ENCODE assay signal across 1 cellular context in genomic region chr5:123262275-123262823, GRCh38.
TF ChIP-seq lines count a peak whose summit lies in the region.

No MANE protein-coding gene starts in this region.

TF ChIP-seq in HEK293, 187 proteins besides CTCF, POLR2A, EP300 and RAD21 (continued from another document):
- TF ChIP-seq, protein P1, sequence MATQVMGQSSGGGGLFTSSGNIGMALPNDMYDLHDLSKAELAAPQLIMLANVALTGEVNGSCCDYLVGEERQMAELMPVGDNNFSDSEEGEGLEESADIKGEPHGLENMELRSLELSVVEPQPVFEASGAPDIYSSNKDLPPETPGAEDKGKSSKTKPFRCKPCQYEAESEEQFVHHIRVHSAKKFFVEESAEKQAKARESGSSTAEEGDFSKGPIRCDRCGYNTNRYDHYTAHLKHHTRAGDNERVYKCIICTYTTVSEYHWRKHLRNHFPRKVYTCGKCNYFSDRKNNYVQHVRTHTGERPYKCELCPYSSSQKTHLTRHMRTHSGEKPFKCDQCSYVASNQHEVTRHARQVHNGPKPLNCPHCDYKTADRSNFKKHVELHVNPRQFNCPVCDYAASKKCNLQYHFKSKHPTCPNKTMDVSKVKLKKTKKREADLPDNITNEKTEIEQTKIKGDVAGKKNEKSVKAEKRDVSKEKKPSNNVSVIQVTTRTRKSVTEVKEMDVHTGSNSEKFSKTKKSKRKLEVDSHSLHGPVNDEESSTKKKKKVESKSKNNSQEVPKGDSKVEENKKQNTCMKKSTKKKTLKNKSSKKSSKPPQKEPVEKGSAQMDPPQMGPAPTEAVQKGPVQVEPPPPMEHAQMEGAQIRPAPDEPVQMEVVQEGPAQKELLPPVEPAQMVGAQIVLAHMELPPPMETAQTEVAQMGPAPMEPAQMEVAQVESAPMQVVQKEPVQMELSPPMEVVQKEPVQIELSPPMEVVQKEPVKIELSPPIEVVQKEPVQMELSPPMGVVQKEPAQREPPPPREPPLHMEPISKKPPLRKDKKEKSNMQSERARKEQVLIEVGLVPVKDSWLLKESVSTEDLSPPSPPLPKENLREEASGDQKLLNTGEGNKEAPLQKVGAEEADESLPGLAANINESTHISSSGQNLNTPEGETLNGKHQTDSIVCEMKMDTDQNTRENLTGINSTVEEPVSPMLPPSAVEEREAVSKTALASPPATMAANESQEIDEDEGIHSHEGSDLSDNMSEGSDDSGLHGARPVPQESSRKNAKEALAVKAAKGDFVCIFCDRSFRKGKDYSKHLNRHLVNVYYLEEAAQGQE (tag by site-specific recombination; IDR thresholded peaks at IDR 0.05): 0 out of 2 replicates have a peak, but pooled peaks have one; percentile 63
- TF ChIP-seq ZNF132 (tag by site-specific recombination; IDR thresholded peaks at IDR 0.05; ENCODE audit: borderline replicate concordance) (no peak), ZNF221 (tag by site-specific recombination; IDR thresholded peaks at IDR 0.05; ENCODE audit: borderline replicate concordance) (no peak), ZNF629 (tag by site-specific recombination; IDR thresholded peaks at IDR 0.05) (no peak)
